ENCODE assay signal across 1 cellular context in the genomic region with DNA sequence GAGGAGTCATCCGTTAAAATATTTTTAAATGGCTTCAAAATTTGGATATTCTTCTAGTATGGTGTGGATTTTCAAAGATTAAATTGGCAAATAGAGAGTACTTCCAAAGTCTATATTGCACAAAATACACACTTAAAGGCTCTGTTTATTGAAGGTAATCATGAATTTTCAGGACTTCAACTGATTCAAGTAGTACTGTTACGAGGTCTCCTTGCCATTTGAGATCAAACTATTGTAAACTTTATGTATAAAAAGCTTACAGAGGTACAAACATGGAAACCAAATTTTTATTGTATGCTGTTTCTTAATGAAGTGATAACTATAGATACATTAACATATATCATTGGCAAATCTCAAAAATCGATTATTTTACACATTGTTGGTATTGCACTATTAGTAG.
TF ChIP-seq lines count a peak whose summit lies in the region.

No MANE protein-coding gene starts in this region.

TF ChIP-seq in GM12878, 131 proteins besides CTCF, POLR2A, EP300 and RAD21:
- TF ChIP-seq ZBTB40 (IDR thresholded peaks at IDR 0.05; ENCODE audit: borderline replicate concordance), result peak; percentile 60; the same call in 1 of the 2 replicates
- TF ChIP-seq STAT1 (conservative IDR thresholded peaks at IDR 0.05), result no peak
- TF ChIP-seq YBX1 (IDR thresholded peaks at IDR 0.05), result no peak
TF ChIP-seq in GM12878: peak in this region for 1.
